ENCODE assay signal across 22 cellular contexts in the genomic region with DNA sequence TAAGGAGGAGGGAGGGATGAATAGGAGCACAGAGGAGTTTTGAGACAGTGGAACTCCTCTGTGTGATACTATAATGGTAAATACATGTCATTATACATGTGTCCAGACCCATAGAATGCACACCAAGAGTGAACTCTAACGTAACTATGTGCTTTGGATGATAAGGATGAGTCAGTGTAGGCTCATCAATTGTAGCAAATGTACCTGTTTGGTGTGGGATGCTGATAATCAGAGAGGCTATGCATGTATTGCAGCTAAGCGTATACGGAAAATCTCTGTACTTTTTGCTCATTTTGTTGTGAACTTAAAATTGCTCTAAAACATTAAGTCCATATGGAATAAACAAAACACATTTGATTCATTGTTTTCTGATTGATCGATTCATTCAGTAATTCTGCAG. TPM values are rescaled to one million over a fixed set of nuclear protein-coding genes. Genes with fewer than 3 reads are reported as not detected.
DNase-seq lines count a peak whose midpoint lies in the region; ATAC-seq, FAIRE-seq and TF ChIP-seq lines count a peak whose summit lies in the region.
"Had no signal": no experiment of that assay in that cellular context is flagged by ENCODE, and none has a peak within 500 bp of the region (broad histone marks: within the 10 kb centered on the region; RNA-seq: fewer than 3 reads in every experiment).

No MANE protein-coding gene starts in this region.

- H3K9me3 ChIP-seq in K562 (replicated peaks; ENCODE audit: control insufficient read depth, insufficient read depth, low read depth, low read length) (no peaks in the 10 kb centered on the region), keratinocyte (ENCODE audit: control insufficient read depth, low read depth, low read length) (no peaks in the 10 kb centered on the region)
- H3K9me3 ChIP-seq: BLaER1, Caco-2 had no signal

- FAIRE-seq in H54 (lab: Jason Lieb, UNC) (peak; percentile 62), K562 (lab: Jason Lieb, UNC) (peak; percentile 85), keratinocyte (lab: Jason Lieb, UNC) (peak; percentile 67)
- FAIRE-seq: A204.1, G401.6, GM12892, H1 had no signal

- H4K20me1 ChIP-seq in K562 (replicated peaks; ENCODE audit: control insufficient read depth, insufficient read depth, low read length), result no peaks in the 10 kb centered on the region
- no peaks in the 10 kb centered on the region for H4K20me1 ChIP-seq in keratinocyte (ENCODE audit: control insufficient read depth, extremely low read depth, insufficient read depth, low read length)
- H4K20me1 ChIP-seq: BLaER1 had no signal

- no peaks in the 10 kb centered on the region for H3K9me1 ChIP-seq in K562 (ENCODE audit: control insufficient read depth, insufficient read depth, low read length)
- no peaks in the 10 kb centered on the region for H3K9me1 ChIP-seq in keratinocyte (ENCODE audit: control insufficient read depth, extremely low read depth, insufficient read depth, low read length)

- POLR2A ChIA-PET in K562 (lab: Yijun Ruan, JAX), result no interaction called here

- TF ChIP-seq CTCF in K562 (IDR thresholded peaks at IDR 0.05 in 2 of 3, conservative IDR thresholded peaks at IDR 0.05 in 1 of 3; ENCODE audit: insufficient read depth in 2 of 3, low read depth in 1 of 3, low read length in 3 of 3), result no peak
- TF ChIP-seq CTCF in epithelial cell of esophagus (IDR thresholded peaks at IDR 0.05; ENCODE audit: insufficient read depth, low read depth, low read length, missing control alignments), result no peak
- no peak for TF ChIP-seq CTCF in keratinocyte (optimal IDR thresholded peaks at IDR 0.05 in 1 of 3, IDR thresholded peaks at IDR 0.05 in 1 of 3, conservative IDR thresholded peaks at IDR 0.05 in 1 of 3; ENCODE audit: extremely low read depth in 1 of 3, insufficient read depth in 2 of 3, low read length in 3 of 3)

- dilution Hi-C loops in keratinocyte (cut with MboI; ENCODE audit: extremely low pct_ligation_motif_present, low sequenced_read_pairs), result no loop called here

- in situ Hi-C loops in K562 (cut with MboI), result no loop called here

- H3K4me1 ChIP-seq in K562 (replicated peaks in 1 of 2; ENCODE audit: control insufficient read depth in 2 of 2, insufficient read depth in 2 of 2, low read length in 2 of 2), result peaks cover 0 to 3% of the 10 kb centered on the region in 2 experiments; a peak in 1 of 5 replicates
- no peaks in the 10 kb centered on the region for H3K4me1 ChIP-seq in keratinocyte (ENCODE audit: control insufficient read depth, extremely low read depth, insufficient read depth, low read length)
- H3K4me1 ChIP-seq: BLaER1, Caco-2 had no signal

- TF ChIP-seq EP300 in K562 (IDR thresholded peaks at IDR 0.05; ENCODE audit: low read length), result no peak

- no peak overlapping the region for H3K4me2 ChIP-seq in K562 (ENCODE audit: insufficient read depth, low read length)
- no peak overlapping the region for H3K4me2 ChIP-seq in keratinocyte (ENCODE audit: control insufficient read depth, extremely low read depth, insufficient read depth, low read depth, low read length)
- H3K4me2 ChIP-seq: BLaER1 had no signal

- DNase-seq in H54 (ENCODE audit: insufficient read length, low spot score), result no peak
- peak in 1 of 4 experiments; percentile 34 for DNase-seq in K562 (ENCODE audit: extremely low read depth in 1 of 4, low spot score in 3 of 4)
- peak; percentile 36 for DNase-seq in epithelial cell of esophagus (ENCODE audit: low read depth)
- no peak for DNase-seq in keratinocyte (ENCODE audit: low read depth, low spot score)
- DNase-seq in medulla oblongata (ENCODE audit: extremely low spot score), result no peak
- no peak for DNase-seq in stimulated activated CD4-positive, alpha-beta T cell treated with anti-CD3 and anti-CD28 coated beads, Interleukin-2, amount 100 ng/mL, for 48 hours
- DNase-seq: Caco-2; CD4-positive, CD25-positive, alpha-beta regulatory T cell; CD8-positive, alpha-beta T cell; DMS153; DND-41; H9 had no signal

- TF ChIP-seq RAD21 in K562 (CRISPR knock-in tag; conservative IDR thresholded peaks at IDR 0.05 in 1 of 2, IDR thresholded peaks at IDR 0.05 in 1 of 2), result no peak

- H3K4me3 ChIP-seq in K562 (no peak overlapping the region), epithelial cell of esophagus (ENCODE audit: low read length) (no peak overlapping the region), keratinocyte (ENCODE audit: control insufficient read depth in 2 of 3, extremely low read depth in 1 of 3, insufficient read depth in 2 of 3, low read depth in 1 of 3, low read length in 3 of 3) (no peak overlapping the region)
- H3K4me3 ChIP-seq: BLaER1 had no signal

- H3K79me2 ChIP-seq in K562 (ENCODE audit: control insufficient read depth, insufficient read depth, low read length), result no peaks in the 10 kb centered on the region
- no peaks in the 10 kb centered on the region for H3K79me2 ChIP-seq in keratinocyte (ENCODE audit: control insufficient read depth, insufficient read depth, low read length)

- no peaks in the 10 kb centered on the region for H3K36me3 ChIP-seq in K562 (ENCODE audit: control insufficient read depth, insufficient read depth, low read length)
- no peaks in the 10 kb centered on the region for H3K36me3 ChIP-seq in keratinocyte (ENCODE audit: control insufficient read depth in 2 of 2, extremely low read depth in 1 of 2, insufficient read depth in 2 of 2, low read length in 2 of 2)
- H3K36me3 ChIP-seq: BLaER1 had no signal

- no TSS peak for BruUV-seq in K562 (replicated peaks; lab: Mats Ljungman, UMichigan)

- intact Hi-C loops in K562 (cut with micrococcal nuclease), result no loop called here

- 20% methylated on average over 4 of the region's 4 CpGs for WGBS in K562 (ENCODE audit: insufficient coverage, low coverage, missing lambda C conversion rate)

- H3K27me3 ChIP-seq in K562 (ENCODE audit: control insufficient read depth in 2 of 2, insufficient read depth in 2 of 2, low read length in 2 of 2) (no peaks in the 10 kb centered on the region), keratinocyte (ENCODE audit: control insufficient read depth, extremely low read depth, insufficient read depth, low read length) (no peaks in the 10 kb centered on the region)
- H3K27me3 ChIP-seq: BLaER1 had no signal

- H3K9ac ChIP-seq in K562 (ENCODE audit: insufficient read depth in 1 of 2, low read depth in 2 of 2, low read length in 2 of 2) (no peak overlapping the region), keratinocyte (ENCODE audit: control insufficient read depth, extremely low read depth, insufficient read depth, low read length) (no peak overlapping the region)
- H3K9ac ChIP-seq: BLaER1 had no signal

- H3K27ac ChIP-seq in K562 (ENCODE audit: extremely low read depth, low read depth, low read length) (no peak overlapping the region), keratinocyte (ENCODE audit: control insufficient read depth, insufficient read depth, low read length) (no peak overlapping the region)
- H3K27ac ChIP-seq: 22Rv1, BLaER1, C4-2B had no signal

- no peak for TF ChIP-seq POLR2A in H54 (IDR thresholded peaks at IDR 0.05; ENCODE audit: low read depth, low read length)
- no peak for TF ChIP-seq POLR2A in K562 (conservative IDR thresholded peaks at IDR 0.05)

- no peak overlapping the region for H2AFZ ChIP-seq in K562 (ENCODE audit: low read depth, low read length)
- H2AFZ ChIP-seq in keratinocyte (ENCODE audit: control insufficient read depth, low read length), result no peak overlapping the region

- ATAC-seq in K562 (peak; percentile 65), HG02588 (IDR thresholded peaks at IDR 0.05; ENCODE audit: unreplicated experiment) (no peak), HG03175 (IDR thresholded peaks at IDR 0.05; ENCODE audit: unreplicated experiment) (no peak)
- ATAC-seq: CD8-positive, alpha-beta T cell; HCT116 had no signal

- CTCF ChIA-PET in K562 (lab: Yijun Ruan, JAX; ENCODE audit: low intra/inter-chr PET ratio), result no interaction called here

TF ChIP-seq in K562, 482 proteins besides CTCF, POLR2A, EP300 and RAD21 (continues in another document):
- TF ChIP-seq ZNF263 (CRISPR knock-in tag; IDR thresholded peaks at IDR 0.05; ENCODE audit: borderline replicate concordance), result peak; percentile 83; the same call in 1 of the 2 replicates
- TF ChIP-seq, protein P1, sequence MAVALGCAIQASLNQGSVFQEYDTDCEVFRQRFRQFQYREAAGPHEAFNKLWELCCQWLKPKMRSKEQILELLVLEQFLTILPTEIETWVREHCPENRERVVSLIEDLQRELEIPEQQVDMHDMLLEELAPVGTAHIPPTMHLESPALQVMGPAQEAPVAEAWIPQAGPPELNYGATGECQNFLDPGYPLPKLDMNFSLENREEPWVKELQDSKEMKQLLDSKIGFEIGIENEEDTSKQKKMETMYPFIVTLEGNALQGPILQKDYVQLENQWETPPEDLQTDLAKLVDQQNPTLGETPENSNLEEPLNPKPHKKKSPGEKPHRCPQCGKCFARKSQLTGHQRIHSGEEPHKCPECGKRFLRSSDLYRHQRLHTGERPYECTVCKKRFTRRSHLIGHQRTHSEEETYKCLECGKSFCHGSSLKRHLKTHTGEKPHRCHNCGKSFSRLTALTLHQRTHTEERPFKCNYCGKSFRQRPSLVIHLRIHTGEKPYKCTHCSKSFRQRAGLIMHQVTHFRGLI (CRISPR knock-in tag; IDR thresholded peaks at IDR 0.05), result no peak

RNA-seq across cellular contexts. Expression of gene RAP2B, which starts 33.5 kb away (rescaled TPM):
- total RNA-seq in K562 (2011; cell fraction: chromatin; rRNA removed; ENCODE audit: low replicate concordance), result 16.2 and 18.9 TPM in 2 replicates
- 17.4 and 18.3 TPM in 2 replicates for total RNA-seq in K562 (2011; cell fraction: nucleolus; rRNA removed)
- 24.3 and 34.3 TPM in 2 replicates for total RNA-seq in K562 (2011; cell fraction: nucleoplasm; rRNA removed)
- total RNA-seq in K562 (2014; rRNA removed) (24.1 and 26.0 TPM in 2 replicates), K562 (2014; rRNA removed; fragmentation: Illumina TruSeq; extraction: Trizol) (15.8 and 18.9 TPM in 2 replicates), K562 (2015; rRNA removed; fragmentation: Illumina TruSeq; extraction: Trizol) (17.2 and 17.6 TPM in 2 replicates), K562 (2021) (27.9 and 30.0 TPM in 2 replicates)
- polyA plus RNA-seq in K562 (2011; rRNA removed) (11.3 and 13.9 TPM in 2 replicates), K562 (2014; fragmentation: Illumina TruSeq; extraction: Trizol) (9.4 and 9.8 TPM in 2 replicates), K562 (2014; fragmentation: Nextera tagmentation; extraction: Ambion mirVana) (10 to 100 TPM; 14.1 to 31.2 TPM), K562 (2014; rRNA removed) (12.3 and 12.9 TPM in 2 replicates), keratinocyte (17.0 to 20.1 TPM (median 19.7 TPM) in 3 replicates)
- polyA plus RNA-seq in K562 (2011; cell fraction: cytosol; rRNA removed), result 14.5 and 18.0 TPM in 2 replicates
- 9.8 and 12.2 TPM in 2 replicates for polyA plus RNA-seq in K562 (2011; cell fraction: nucleus; rRNA removed)
- 9.2 and 15.0 TPM in 2 replicates for polyA plus RNA-seq in K562 (2012)
- 25.3 and 30.5 TPM in 2 replicates for polyA minus RNA-seq in K562 (2011; rRNA and poly(A)+ RNA removed)
- polyA minus RNA-seq in K562 (2011; cell fraction: cytosol; rRNA and poly(A)+ RNA removed), result 33.8 and 35.9 TPM in 2 replicates
- 19.1 and 28.9 TPM in 2 replicates for polyA minus RNA-seq in K562 (2011; cell fraction: nucleus; rRNA and poly(A)+ RNA removed)
- polyA plus RNA-seq in keratinocyte (2011; ENCODE audit: low read depth), result 11.3 TPM
- polyA plus RNA-seq in keratinocyte (2011; cell fraction: cytosol; rRNA removed), result 15.2 and 16.7 TPM in 2 replicates
- polyA plus RNA-seq in keratinocyte (2011; cell fraction: nucleus; rRNA removed), result 28.1 and 28.9 TPM in 2 replicates
- polyA plus RNA-seq in keratinocyte (2012; ENCODE audit: low replicate concordance), result 22.5 and 24.8 TPM in 2 replicates
- polyA minus RNA-seq in keratinocyte, result 20.7 to 42.1 TPM (median 37.9 TPM) in 3 replicates
- polyA minus RNA-seq in keratinocyte (2011; cell fraction: cytosol; rRNA and poly(A)+ RNA removed), result 94.8 TPM
- 52.3 and 72.3 TPM in 2 replicates for polyA minus RNA-seq in keratinocyte (2011; cell fraction: nucleus; rRNA and poly(A)+ RNA removed)
